ENCODE assay signal across 8 cellular contexts in genomic region chr13:48532473-48533206, GRCh38. TPM values are rescaled to one million over a fixed set of nuclear protein-coding genes. Genes with fewer than 3 reads are reported as not detected.
DNase-seq lines count a peak whose midpoint lies in the region; ATAC-seq and TF ChIP-seq lines count a peak whose summit lies in the region.

RCBTB2 (minus strand) TSS chr13:48533080; CDS start chr13:48521939, 11,141 bp downstream.

- TF ChIP-seq CTCF in GM20000 (IDR thresholded peaks at IDR 0.05; ENCODE audit: extremely low read depth, missing control alignments) = no peak

- no peaks in the 10 kb centered on the region for H3K36me3 ChIP-seq in mesenchymal stem cell (ENCODE audit: control insufficient read depth in 1 of 2, insufficient read depth in 2 of 2, low read depth in 1 of 2, low read length in 2 of 2)

- H3K4me3 ChIP-seq in mesenchymal stem cell (ENCODE audit: insufficient read depth in 1 of 2, low read depth in 1 of 2, low read length in 2 of 2) = peak within 1 kb of the TSS; percentile 85 to 92

- peak within 1 kb of the TSS; percentile 98 for H3K27ac Mint-ChIP-seq in effector memory CD8-positive, alpha-beta T cell

- no peaks in the 10 kb centered on the region for H3K27me3 Mint-ChIP-seq in effector memory CD8-positive, alpha-beta T cell

- peak within 1 kb of the TSS; percentile 64 to 99 for H3K14ac ChIP-seq in mesenchymal stem cell (ENCODE audit: low read length in 2 of 2)

- H3K4ac ChIP-seq in mesenchymal stem cell (ENCODE audit: low read depth in 1 of 2, low read length in 2 of 2) = peak within 1 kb of the TSS; percentile 82 to 97

- H3K4me1 ChIP-seq in mesenchymal stem cell (ENCODE audit: control insufficient read depth, insufficient read depth, low read depth, low read length) = peaks cover 6% of the 10 kb centered on the region

- H2BK12ac ChIP-seq in mesenchymal stem cell (ENCODE audit: low read length in 2 of 2) = no peak within 1 kb of the TSS

- 1% methylated on average over 68 of the region's 69 CpGs for WGBS in mesenchymal stem cell

- H3K4me3 Mint-ChIP-seq in effector memory CD8-positive, alpha-beta T cell = peak within 1 kb of the TSS; percentile 88 to 91

- ATAC-seq in effector memory CD8-positive, alpha-beta T cell (replicated peaks) = peak; percentile 84

- H3K27ac ChIP-seq in mesenchymal stem cell (ENCODE audit: low read length, poor library complexity, severe bottlenecking) = peak within 1 kb of the TSS; percentile 74

- peak within 1 kb of the TSS; percentile 70 to 95 for H3K23ac ChIP-seq in mesenchymal stem cell (ENCODE audit: low read length in 2 of 2)

- H3K36me3 Mint-ChIP-seq in effector memory CD8-positive, alpha-beta T cell (ENCODE audit: insufficient read depth) = peaks cover 26% of the 10 kb centered on the region

- peak within 1 kb of the TSS; percentile 87 for H2BK5ac ChIP-seq in mesenchymal stem cell (ENCODE audit: low read depth, low read length, poor library complexity, severe bottlenecking)

- peak within 1 kb of the TSS; percentile 99 to 100 for H3K18ac ChIP-seq in mesenchymal stem cell (ENCODE audit: low read depth in 1 of 2, low read length in 2 of 2)

- H2AFZ ChIP-seq in mesenchymal stem cell (ENCODE audit: low read depth, low read length) = peak within 1 kb of the TSS; percentile 91

- DNase-seq in COLO668 (lab: John Stamatoyannopoulos, UW; ENCODE audit: unreplicated experiment) = peak; percentile 100
- peak; percentile 97 for DNase-seq in GM20000 (ENCODE audit: low spot score)
- peak; percentile 56 for DNase-seq in HS-5 (ENCODE audit: low read depth)
- peak; percentile 100 for DNase-seq in NK-92 treated with Interleukin-12 subunit alpha and Interleukin-12 subunit beta, amount 100 ng/mL, for 24 hours (lab: John Stamatoyannopoulos, UW)
- DNase-seq in activated CD8-positive, alpha-beta memory T cell treated with anti-CD3 and anti-CD28 coated beads for 48 hours (ENCODE audit: low read depth in 2 of 3, low spot score in 2 of 3) = peak; percentile 97 to 99 (median 99)
- DNase-seq in effector memory CD8-positive, alpha-beta T cell = peak; percentile 95 to 98 (median 97)
- peak; percentile 97 for DNase-seq in mesenchymal stem cell
- peak; percentile 99 for DNase-seq in stimulated activated CD8-positive, alpha-beta memory T cell treated with anti-CD3 and anti-CD28 coated beads, Interleukin-12 subunit alpha, Interleukin-12 subunit beta, amount 100 ng/mL, for 24 hours (ENCODE audit: extremely low read depth)

- peak within 1 kb of the TSS; percentile 98 for H4K91ac ChIP-seq in mesenchymal stem cell (ENCODE audit: low read length)

- H3K9me3 ChIP-seq in mesenchymal stem cell (ENCODE audit: control insufficient read depth, low read length) = no peaks in the 10 kb centered on the region

- H3K9ac ChIP-seq in mesenchymal stem cell (ENCODE audit: low read length) = peak within 1 kb of the TSS; percentile 97

- H2BK120ac ChIP-seq in mesenchymal stem cell (ENCODE audit: low read depth, low read length) = peak within 1 kb of the TSS; percentile 82

- peak within 1 kb of the TSS; percentile 65 for H2BK15ac ChIP-seq in mesenchymal stem cell (ENCODE audit: low read depth, poor library complexity, severe bottlenecking)

- peak within 1 kb of the TSS; percentile 67 for H3K4me2 ChIP-seq in mesenchymal stem cell (ENCODE audit: low read length, poor library complexity, severe bottlenecking)

- peak within 1 kb of the TSS; percentile 100 for H4K8ac ChIP-seq in mesenchymal stem cell (ENCODE audit: low read length)

- H3K4me1 Mint-ChIP-seq in effector memory CD8-positive, alpha-beta T cell (ENCODE audit: low read depth in 2 of 2) = peaks cover 16 to 37% of the 10 kb centered on the region in 2 donors

- H3K27me3 ChIP-seq in mesenchymal stem cell (ENCODE audit: control insufficient read depth in 1 of 2, insufficient read depth in 1 of 2, low read length in 2 of 2) = no peaks in the 10 kb centered on the region

- peaks cover 13% of the 10 kb centered on the region for H3K79me1 ChIP-seq in mesenchymal stem cell (replicated peaks; ENCODE audit: low read length, poor library complexity, severe bottlenecking)

- H2AK5ac ChIP-seq in mesenchymal stem cell (ENCODE audit: low read length, severe bottlenecking) = peak within 1 kb of the TSS; percentile 91

- peaks cover 0 to 8% of the 10 kb centered on the region in 2 donors for H3K9me3 Mint-ChIP-seq in effector memory CD8-positive, alpha-beta T cell

RNA-seq across cellular contexts. Expression of gene RCBTB2, which starts in this region (rescaled TPM):
- 2.8 TPM for polyA plus RNA-seq in mesenchymal stem cell (2013, experiment 1 of 2)
- polyA plus RNA-seq in mesenchymal stem cell (2013, experiment 2 of 2) = 3.0 TPM

Comparison
In these comparisons a context has a peak if more than half of its experiments do, and no peak if none do; other contexts are left out.
1. Peak in every context shown above with its lines: DNase-seq, ATAC-seq, H3K4me3 ChIP-seq and H3K27ac ChIP-seq.